In genomic region chr14:49688701-49689030, GRCh38 we compare ENCODE assay signal across 8 cellular contexts. TPM values are rescaled to one million over a fixed set of nuclear protein-coding genes. Genes with fewer than 3 reads are reported as not detected.
DNase-seq lines count a peak whose midpoint lies in the region; TF ChIP-seq lines count a peak whose summit lies in the region.

No MANE protein-coding gene starts in this region.

- H3K27ac ChIP-seq in tibial nerve: peak overlapping the region; percentile 59 to 93 (median 82)

- H3K9ac ChIP-seq in adipocyte (ENCODE audit: low read length): peak overlapping the region; percentile 89

- H3K4me1 ChIP-seq in adipocyte (ENCODE audit: control insufficient read depth, insufficient read depth, low read length) (peaks cover 12% of the 10 kb centered on the region), tibial nerve (peaks cover 0 to 24% (median 3%) of the 10 kb centered on the region in 4 donors)

- H3K4me3 ChIP-seq in adipocyte (ENCODE audit: low read length) (peak overlapping the region; percentile 89), tibial nerve (peak overlapping the region in 2 of 4 donors; percentile 62 to 82)

- no peaks in the 10 kb centered on the region for H3K27me3 ChIP-seq in adipocyte (replicated peaks; ENCODE audit: control insufficient read depth, insufficient read depth, low read length)
- H3K27me3 ChIP-seq in tibial nerve: no peaks in the 10 kb centered on the region

- no peaks in the 10 kb centered on the region for H3K27me3 Mint-ChIP-seq in activated naive CD4-positive, alpha-beta T cell treated with anti-CD3 and anti-CD28 coated beads, Interleukin-2, amount 10 ng/mL, durations not matched to agents 7 days and 5 days
- H3K27me3 Mint-ChIP-seq in mesothelial cell of epicardium (ENCODE audit: low read depth): no peaks in the 10 kb centered on the region

- peak overlapping the region; percentile 92 for H3K4me3 Mint-ChIP-seq in activated naive CD4-positive, alpha-beta T cell treated with anti-CD3 and anti-CD28 coated beads, Interleukin-2, amount 10 ng/mL, durations not matched to agents 7 days and 5 days
- peak overlapping the region; percentile 81 for H3K4me3 Mint-ChIP-seq in mesothelial cell of epicardium

- no peak for TF ChIP-seq POLR2A in tibial nerve (IDR thresholded peaks at IDR 0.05)

- peaks cover 6% of the 10 kb centered on the region for H3K36me3 Mint-ChIP-seq in activated naive CD4-positive, alpha-beta T cell treated with anti-CD3 and anti-CD28 coated beads, Interleukin-2, amount 10 ng/mL, durations not matched to agents 7 days and 5 days
- H3K36me3 Mint-ChIP-seq in mesothelial cell of epicardium: no peaks in the 10 kb centered on the region

- TF ChIP-seq EP300 in tibial nerve (IDR thresholded peaks at IDR 0.05): no peak

- TF ChIP-seq CTCF in mesothelial cell of epicardium (IDR thresholded peaks at IDR 0.05; ENCODE audit: unreplicated experiment): no peak
- TF ChIP-seq CTCF in tibial nerve (IDR thresholded peaks at IDR 0.05): no peak

- no peaks in the 10 kb centered on the region for H3K36me3 ChIP-seq in adipocyte (ENCODE audit: control insufficient read depth, insufficient read depth, low read length, severe bottlenecking)
- no peaks in the 10 kb centered on the region for H3K36me3 ChIP-seq in tibial nerve

- WGBS in tibial nerve, 2 donors: 89 to 90% methylated on average over 8 of the region's 8 CpGs

- CTCF ChIA-PET in activated naive CD4-positive, alpha-beta T cell treated with anti-CD3 and anti-CD28 coated beads, Interleukin-2, amount 10 ng/mL, durations not matched to agents 7 days and 5 days (lab: Charles Lee): interaction anchor here (1.3 to 1.6 kb wide), 2 partner anchors 79 to 173 kb away, joined by 4 to 5 read pairs; partner anchors contain the start of gene KLHDC2

- peak overlapping the region; percentile 85 for H3K27ac Mint-ChIP-seq in activated naive CD4-positive, alpha-beta T cell treated with anti-CD3 and anti-CD28 coated beads, Interleukin-2, amount 10 ng/mL, durations not matched to agents 7 days and 5 days
- H3K27ac Mint-ChIP-seq in mesothelial cell of epicardium: peak overlapping the region; percentile 93

- no peak for DNase-seq in activated naive CD4-positive, alpha-beta T cell treated with anti-CD3 and anti-CD28 coated beads, Interleukin-2, amount 10 ng/mL, durations not matched to agents 7 days and 5 days
- no peak for DNase-seq in activated naive CD4-positive, alpha-beta T cell treated with anti-CD3 and anti-CD28 coated beads, Interleukin-2, amount 50 U/mL, for 16 hours
- DNase-seq in adipocyte (ENCODE audit: low read depth) (no peak), mesothelial cell of epicardium (ENCODE audit: low spot score in 2 of 2, unreplicated experiment in 2 of 2) (no peak), tibial nerve (ENCODE audit: low spot score in 2 of 2) (no peak), NCI-H187 (lab: John Stamatoyannopoulos, UW) (no peak), NCI-H2029 treated with DMSO at 0.1 percent for 48 hours (lab: John Stamatoyannopoulos, UW) (no peak), RPMI8226 (no peak)

- H3K9me3 Mint-ChIP-seq in activated naive CD4-positive, alpha-beta T cell treated with anti-CD3 and anti-CD28 coated beads, Interleukin-2, amount 10 ng/mL, durations not matched to agents 7 days and 5 days: no peaks in the 10 kb centered on the region
- no peaks in the 10 kb centered on the region for H3K9me3 Mint-ChIP-seq in mesothelial cell of epicardium

- H3K9me3 ChIP-seq in adipocyte (ENCODE audit: control insufficient read depth, low read length): no peaks in the 10 kb centered on the region
- H3K9me3 ChIP-seq in tibial nerve: no peaks in the 10 kb centered on the region

- H3K4me1 Mint-ChIP-seq in activated naive CD4-positive, alpha-beta T cell treated with anti-CD3 and anti-CD28 coated beads, Interleukin-2, amount 10 ng/mL, durations not matched to agents 7 days and 5 days: peaks cover 51% of the 10 kb centered on the region
- H3K4me1 Mint-ChIP-seq in mesothelial cell of epicardium: peaks cover 23% of the 10 kb centered on the region

RNA-seq across cellular contexts. Expression of gene POLE2, which starts 0.7 kb away (rescaled TPM):
- total RNA-seq in mesothelial cell of epicardium (8.3 to 9.3 TPM (median 8.5 TPM) in 3 replicates), tibial nerve (1 to 10 TPM; 1.1 to 9.6 (median 1.9) TPM)

RNA-seq across cellular contexts. Expression of gene KLHDC1, which starts 4.3 kb away (rescaled TPM):
- 4.9 to 6.6 TPM (median 6.6 TPM) in 3 replicates for total RNA-seq in mesothelial cell of epicardium
- 10 to 100 TPM in 3 of 4 donors, 1 to 10 TPM in 1; 6.6 to 20.3 (median 16.1) TPM for total RNA-seq in tibial nerve

RNA-seq across cellular contexts. Expression of gene DNAAF2, which starts 53.6 kb away (rescaled TPM):
- total RNA-seq in mesothelial cell of epicardium: 10.8 to 11.8 TPM (median 11.5 TPM) in 3 replicates
- 10 to 100 TPM in 2 of 4 donors, 1 to 10 TPM in 2; 7.8 to 17.2 (median 9.6) TPM for total RNA-seq in tibial nerve
